Comparison of ENCODE assay signal across 29 cellular contexts in genomic region chr5:78279194-78279593, GRCh38.
"Had no signal": no experiment of that assay in that cellular context is flagged by ENCODE, and none has a peak within 500 bp of the region (broad histone marks: within the 10 kb centered on the region; RNA-seq: fewer than 3 reads in every experiment).

No MANE protein-coding gene starts in this region.

- H3K36me3 Mint-ChIP-seq: stimulated activated effector memory CD8-positive, alpha-beta T cell treated with anti-CD3 and anti-CD28 coated beads, Interleukin-12 subunit alpha, Interleukin-12 subunit beta, amount 100 ng/mL, for 72 hours had no signal

- H3K9me3 Mint-ChIP-seq: stimulated activated effector memory CD8-positive, alpha-beta T cell treated with anti-CD3 and anti-CD28 coated beads, Interleukin-12 subunit alpha, Interleukin-12 subunit beta, amount 100 ng/mL, for 72 hours; stimulated activated memory B cell treated with anti-CD40 and anti-IgM and Interleukin-4, amounts not matched to agents 10 μg/mL and 1 μg/mL and 100 μg/mL, for 72 hours; stimulated activated naive B cell treated with anti-CD40 and anti-IgM and Interleukin-4, amounts not matched to agents 10 μg/mL and 1 μg/mL and 100 μg/mL, for 72 hours; stimulated activated naive CD8-positive, alpha-beta T cell treated with anti-CD3 and anti-CD28 coated beads, Interleukin-15, amount 100 ng/mL, for 72 hours; stimulated activated naive CD8-positive, alpha-beta T cell treated with anti-CD3 and anti-CD28 coated beads, Interleukin-15, Interleukin-2, amounts not matched to agents 100 ng/mL and 50 ng/mL, for 24 hours; type B pancreatic cell had no signal

- H3K9me3 ChIP-seq: stomach, suprapubic skin, testis, thoracic aorta, thyroid gland, tibial artery, tibial nerve, transverse colon, upper lobe of left lung, upper lobe of right lung, uterus, vagina had no signal

- H3K36me3 ChIP-seq: stomach, suprapubic skin, thoracic aorta, thyroid gland, tibial artery, tibial nerve, transverse colon, upper lobe of left lung, upper lobe of right lung, uterus, vagina had no signal

- DNase-seq: stimulated activated CD4-positive, alpha-beta T cell treated with anti-CD3 and anti-CD28 coated beads, Interleukin-2, amount 100 ng/mL, for 48 hours; stimulated activated CD4-positive, alpha-beta T cell treated with anti-CD3 and anti-CD28 coated beads, Interleukin-4, amount 100 ng/mL, for 1 hour; stimulated activated CD4-positive, alpha-beta T cell treated with anti-CD3 and anti-CD28 coated beads, Interleukin-4, amount 100 ng/mL, for 24 hours; stimulated activated CD4-positive, alpha-beta T cell treated with anti-CD3 and anti-CD28 coated beads, Interleukin-4, amount 100 ng/mL, for 4 hours; stimulated activated CD8-positive, alpha-beta memory T cell treated with anti-CD3 and anti-CD28 coated beads, Interleukin-4, amount 100 ng/mL, for 48 hours; stimulated activated naive B cell treated with anti-CD40 and anti-IgM and Interleukin-4, amounts not matched to agents 10 μg/mL and 1 μg/mL and 100 μg/mL, for 72 hours; stimulated activated naive CD4-positive, alpha-beta T cell; stimulated activated naive CD4-positive, alpha-beta T cell treated with Interleukin-2 at 50 U/mL for 16 hours; stimulated activated naive CD8-positive, alpha-beta T cell treated with anti-CD3 and anti-CD28 coated beads, Interleukin-15, amount 100 ng/mL, for 72 hours; stimulated activated naive CD8-positive, alpha-beta T cell treated with anti-CD3 and anti-CD28 coated beads, Interleukin-15, Interleukin-2, amounts not matched to agents 100 U/mL and 50 U/mL, for 24 hours; stomach; substantia nigra; testis; thyroid gland; tibial artery; transverse colon; trophoblast cell; upper lobe of left lung; upper lobe of right lung; uterus had no signal

- H3K27ac Mint-ChIP-seq: stimulated activated effector memory CD8-positive, alpha-beta T cell treated with anti-CD3 and anti-CD28 coated beads, Interleukin-12 subunit alpha, Interleukin-12 subunit beta, amount 100 ng/mL, for 72 hours; stimulated activated memory B cell treated with anti-CD40 and anti-IgM and Interleukin-4, amounts not matched to agents 10 μg/mL and 1 μg/mL and 100 μg/mL, for 72 hours; stimulated activated naive B cell treated with anti-CD40 and anti-IgM and Interleukin-4, amounts not matched to agents 10 μg/mL and 1 μg/mL and 100 μg/mL, for 72 hours; stimulated activated naive CD8-positive, alpha-beta T cell treated with anti-CD3 and anti-CD28 coated beads, Interleukin-15, amount 100 ng/mL, for 72 hours; stimulated activated naive CD8-positive, alpha-beta T cell treated with anti-CD3 and anti-CD28 coated beads, Interleukin-15, Interleukin-2, amounts not matched to agents 100 ng/mL and 50 ng/mL, for 24 hours; type B pancreatic cell had no signal

- H3K27ac ChIP-seq: stomach, suprapubic skin, testis, thoracic aorta, thyroid gland, tibial artery, tibial nerve, transverse colon, upper lobe of left lung, upper lobe of right lung, uterus, vagina had no signal

- H3K4me3 Mint-ChIP-seq: stimulated activated effector memory CD8-positive, alpha-beta T cell treated with anti-CD3 and anti-CD28 coated beads, Interleukin-12 subunit alpha, Interleukin-12 subunit beta, amount 100 ng/mL, for 72 hours; stimulated activated memory B cell treated with anti-CD40 and anti-IgM and Interleukin-4, amounts not matched to agents 10 μg/mL and 1 μg/mL and 100 μg/mL, for 72 hours; stimulated activated naive B cell treated with anti-CD40 and anti-IgM and Interleukin-4, amounts not matched to agents 10 μg/mL and 1 μg/mL and 100 μg/mL, for 72 hours; stimulated activated naive CD8-positive, alpha-beta T cell treated with anti-CD3 and anti-CD28 coated beads, Interleukin-15, amount 100 ng/mL, for 72 hours; stimulated activated naive CD8-positive, alpha-beta T cell treated with anti-CD3 and anti-CD28 coated beads, Interleukin-15, Interleukin-2, amounts not matched to agents 100 ng/mL and 50 ng/mL, for 24 hours; type B pancreatic cell had no signal

- H3K4me1 ChIP-seq: upper lobe of left lung, upper lobe of right lung, uterus, vagina had no signal

- H3K27me3 Mint-ChIP-seq: stimulated activated memory B cell treated with anti-CD40 and anti-IgM and Interleukin-4, amounts not matched to agents 10 μg/mL and 1 μg/mL and 100 μg/mL, for 72 hours; stimulated activated naive B cell treated with anti-CD40 and anti-IgM and Interleukin-4, amounts not matched to agents 10 μg/mL and 1 μg/mL and 100 μg/mL, for 72 hours; stimulated activated naive CD8-positive, alpha-beta T cell treated with anti-CD3 and anti-CD28 coated beads, Interleukin-15, amount 100 ng/mL, for 72 hours; stimulated activated naive CD8-positive, alpha-beta T cell treated with anti-CD3 and anti-CD28 coated beads, Interleukin-15, Interleukin-2, amounts not matched to agents 100 ng/mL and 50 ng/mL, for 24 hours; type B pancreatic cell had no signal

- H3K27me3 ChIP-seq: stomach, suprapubic skin, testis, thyroid gland, tibial artery, tibial nerve, transverse colon, upper lobe of left lung, upper lobe of right lung, uterus, vagina had no signal

- FAIRE-seq: urothelium cell line had no signal

- H3K4me3 ChIP-seq: stomach, suprapubic skin, testis, thoracic aorta, thyroid gland, tibial artery, tibial nerve, transverse colon, upper lobe of left lung, upper lobe of right lung, uterus, vagina had no signal

- ATAC-seq: stimulated activated effector memory CD8-positive, alpha-beta T cell treated with anti-CD3 and anti-CD28 coated beads, Interleukin-12 subunit alpha, Interleukin-12 subunit beta, amount 100 ng/mL, for 72 hours; stimulated activated memory B cell treated with anti-CD40 and anti-IgM and Interleukin-4, amounts not matched to agents 10 μg/mL and 1 μg/mL and 100 μg/mL, for 72 hours; stimulated activated naive B cell treated with anti-CD40 and anti-IgM and Interleukin-4, amounts not matched to agents 10 μg/mL and 1 μg/mL and 100 μg/mL, for 72 hours; stimulated activated naive CD8-positive, alpha-beta T cell treated with anti-CD3 and anti-CD28 coated beads, Interleukin-15, amount 100 ng/mL, for 72 hours; stimulated activated naive CD8-positive, alpha-beta T cell treated with anti-CD3 and anti-CD28 coated beads, Interleukin-15, Interleukin-2, amounts not matched to agents 100 U/mL and 50 U/mL, for 24 hours; upper lobe of right lung had no signal
